Comparison of ENCODE assay signal across 8 cellular contexts in genomic region chr2:61536086-61536722, GRCh38. TPM values are rescaled to one million over a fixed set of nuclear protein-coding genes. Genes with fewer than 3 reads are reported as not detected.
DNase-seq lines count a peak whose midpoint lies in the region; ATAC-seq, FAIRE-seq and TF ChIP-seq lines count a peak whose summit lies in the region.

No MANE protein-coding gene starts in this region.

- CTCF ChIA-PET in A549 (lab: Yijun Ruan, JAX) = no interaction called here
- CTCF ChIA-PET in SK-N-SH (lab: Yijun Ruan, JAX) = no interaction called here

- H3K9me2 ChIP-seq in GM23338 (ENCODE audit: insufficient read depth) = no peaks in the 10 kb centered on the region
- no peaks in the 10 kb centered on the region for H3K9me2 ChIP-seq in SK-N-SH

- H2AFZ ChIP-seq in GM23338 = no peak overlapping the region
- no peak overlapping the region for H2AFZ ChIP-seq in SK-N-SH (ENCODE audit: low read depth)

- peak overlapping the region; percentile 100 for H3K27ac Mint-ChIP-seq in GM23338
- peak overlapping the region; percentile 97 for H3K27ac Mint-ChIP-seq in endodermal cell
- H3K27ac Mint-ChIP-seq in natural killer cell = peak overlapping the region; percentile 90 to 99

- H3K27ac ChIP-seq in A549 = peak overlapping the region; percentile 97 to 98
- peak overlapping the region; percentile 97 for H3K27ac ChIP-seq in GM23338 (ENCODE audit: low read depth)
- H3K27ac ChIP-seq in SK-N-SH (ENCODE audit: low read depth in 2 of 2, low read length in 1 of 2) = peak overlapping the region; percentile 91 to 96
- H3K27ac ChIP-seq in endodermal cell (ENCODE audit: low read depth, low read length) = peak overlapping the region; percentile 95

- peaks cover 65% of the 10 kb centered on the region for H3K79me2 ChIP-seq in GM23338 (replicated peaks; ENCODE audit: insufficient read depth)
- peaks cover 68% of the 10 kb centered on the region for H3K79me2 ChIP-seq in SK-N-SH (ENCODE audit: insufficient read depth)

- TF ChIP-seq RAD21 in A549 (conservative IDR thresholded peaks at IDR 0.05 in 1 of 2, IDR thresholded peaks at IDR 0.05 in 1 of 2) (no peak; a peak in 1 of 5 replicates), SK-N-SH (IDR thresholded peaks at IDR 0.05; ENCODE audit: low read length) (no peak)

- H4K20me1 ChIP-seq in GM23338 (replicated peaks; ENCODE audit: insufficient read depth) = peaks cover 44% of the 10 kb centered on the region
- peaks cover 57% of the 10 kb centered on the region for H4K20me1 ChIP-seq in SK-N-SH (ENCODE audit: insufficient read depth)

- peaks cover 11% of the 10 kb centered on the region for H3F3A ChIP-seq in GM23338 (replicated peaks; ENCODE audit: low read depth)
- H3F3A ChIP-seq in SK-N-SH (replicated peaks; ENCODE audit: insufficient read depth) = peaks cover 22% of the 10 kb centered on the region

- WGBS in A549 (ENCODE audit: missing lambda C conversion rate) = under 1% methylated on average over 20 of the region's 20 CpGs
- under 1% methylated on average over 20 of the region's 20 CpGs for WGBS in SK-N-SH (ENCODE audit: low lambda C conversion rate)
- WGBS in endodermal cell (ENCODE audit: insufficient coverage in 1 of 2, insufficient read length in 1 of 2), 2 experiments = 0% methylated on average over 5 to 20 of the region's 20 CpGs

- H3K36me3 Mint-ChIP-seq in GM23338 (ENCODE audit: low read depth) (peaks cover 54% of the 10 kb centered on the region), endodermal cell (ENCODE audit: low read depth) (peaks cover 29% of the 10 kb centered on the region), natural killer cell (peaks cover 7% of the 10 kb centered on the region)

- intact Hi-C loops in natural killer cell (cut with micrococcal nuclease) = loop anchor here (2.0 to 10.0 kb wide), 3 partner anchors 159 to 319 kb away; partner anchors contain the start of gene FAM161A

- peak overlapping the region; percentile 84 for H3K4me2 ChIP-seq in A549
- peak overlapping the region; percentile 77 for H3K4me2 ChIP-seq in GM23338
- H3K4me2 ChIP-seq in SK-N-SH = peak overlapping the region; percentile 74

- H3K4me3 ChIP-seq in A549 (peak overlapping the region; percentile 83), GM23338 (peak overlapping the region; percentile 82), SK-N-SH (ENCODE audit: low read depth in 2 of 2, low read length in 1 of 2) (peak overlapping the region; percentile 59 to 98), endodermal cell (ENCODE audit: low read length) (peak overlapping the region; percentile 100)

- ATAC-seq in A549 = peak in 1 of 2 experiments; percentile 2; a peak in 3 of 6 replicates
- no peak for ATAC-seq in GM23338
- no peak for ATAC-seq in natural killer cell

- H3K4me1 ChIP-seq in A549 (peaks cover 39% of the 10 kb centered on the region), GM23338 (ENCODE audit: insufficient read depth) (peaks cover 12% of the 10 kb centered on the region), SK-N-SH (ENCODE audit: control insufficient read depth in 1 of 2, insufficient read depth in 2 of 2, low read depth in 1 of 2, low read length in 1 of 2) (peaks cover 6 to 9% of the 10 kb centered on the region in 2 experiments; a peak in 3 of 4 replicates), endodermal cell (ENCODE audit: control insufficient read depth, insufficient read depth, low read length) (peaks cover 10% of the 10 kb centered on the region)

- TF ChIP-seq CTCF in A549 (IDR thresholded peaks at IDR 0.05) (no peak), GM23338 (conservative IDR thresholded peaks at IDR 0.05; ENCODE audit: low read depth in 2 of 2) (no peak), SK-N-SH (IDR thresholded peaks at IDR 0.05) (no peak), endodermal cell (conservative IDR thresholded peaks at IDR 0.05) (no peak), natural killer cell (IDR thresholded peaks at IDR 0.05) (no peak)

- H3K4me1 Mint-ChIP-seq in GM23338 = peaks cover 27% of the 10 kb centered on the region; the same call in 2 of the 3 replicates
- H3K4me1 Mint-ChIP-seq in endodermal cell = peaks cover 19% of the 10 kb centered on the region
- peaks cover 45 to 50% of the 10 kb centered on the region in 2 donors for H3K4me1 Mint-ChIP-seq in natural killer cell

- FAIRE-seq in A549 (lab: Jason Lieb, UNC) (no peak), RCC 7860 (lab: Jason Lieb, UNC) (no peak)

- H3K4me3 Mint-ChIP-seq in GM23338 = peak overlapping the region; percentile 98
- peak overlapping the region; percentile 89 for H3K4me3 Mint-ChIP-seq in endodermal cell
- H3K4me3 Mint-ChIP-seq in natural killer cell = peak overlapping the region; percentile 96

- H3K9me3 ChIP-seq in A549 = no peaks in the 10 kb centered on the region
- no peaks in the 10 kb centered on the region for H3K9me3 ChIP-seq in SK-N-SH
- no peaks in the 10 kb centered on the region for H3K9me3 ChIP-seq in endodermal cell (ENCODE audit: control insufficient read depth, low read length)

- H3K36me3 ChIP-seq in GM23338 (ENCODE audit: insufficient read depth) (peaks cover 6% of the 10 kb centered on the region; the same call in 1 of the 2 replicates), SK-N-SH (replicated peaks in 1 of 2; ENCODE audit: control insufficient read depth in 1 of 2, insufficient read depth in 2 of 2, low read length in 1 of 2) (peaks cover 14 to 22% of the 10 kb centered on the region in 2 experiments), endodermal cell (ENCODE audit: control insufficient read depth, insufficient read depth, low read length) (peaks cover 20% of the 10 kb centered on the region)

- TF ChIP-seq EP300 in A549 (IDR thresholded peaks at IDR 0.05) (no peak), SK-N-SH (IDR thresholded peaks at IDR 0.05; ENCODE audit: borderline replicate concordance in 1 of 2, low read depth in 1 of 2, low read length in 1 of 2) (no peak)

- POLR2A ChIA-PET in A549 (lab: Yijun Ruan, JAX) = interaction anchor here (0.9 to 3.9 kb wide), 3 partner anchors 100 to 256 kb away, joined by 3 to 32 read pairs (median 4); no protein-coding TSS in a partner anchor
- POLR2A ChIA-PET in SK-N-SH (lab: Yijun Ruan, JAX) = interaction anchor here (0.6 kb wide), 1 partner anchor 122 kb away, joined by 4 read pairs; no protein-coding TSS in a partner anchor

- TF ChIP-seq POLR2A in A549 (IDR thresholded peaks at IDR 0.05; ENCODE audit: low read length) = no peak

- H3K27me3 ChIP-seq in GM23338 (ENCODE audit: insufficient read depth) (no peaks in the 10 kb centered on the region), SK-N-SH (ENCODE audit: insufficient read depth) (no peaks in the 10 kb centered on the region), endodermal cell (ENCODE audit: control insufficient read depth, insufficient read depth, low read length, poor library complexity, severe bottlenecking) (no peaks in the 10 kb centered on the region)

- peaks cover 19% of the 10 kb centered on the region for H3K27me3 Mint-ChIP-seq in GM23338 (ENCODE audit: insufficient read depth, low read depth, poor library complexity)
- H3K27me3 Mint-ChIP-seq in endodermal cell (ENCODE audit: insufficient read depth) = no peaks in the 10 kb centered on the region
- H3K27me3 Mint-ChIP-seq in natural killer cell (ENCODE audit: low read depth in 2 of 2) = no peaks in the 10 kb centered on the region

- H3K9ac ChIP-seq in SK-N-SH = peak overlapping the region; percentile 97
- peak overlapping the region; percentile 96 for H3K9ac ChIP-seq in endodermal cell (ENCODE audit: extremely low read depth, low read length, poor library complexity, severe bottlenecking)

- DNase-seq in A549 (ENCODE audit: low read depth in 1 of 2, low spot score in 1 of 2) (peak in 1 of 2 experiments; percentile 30), GM23338 (ENCODE audit: low spot score) (no peak), SK-N-SH (peak; percentile 10), endodermal cell (peak; percentile 49), natural killer cell (no peak), RCC 7860 (ENCODE audit: low spot score) (no peak), 8988T (no peak)
- DNase-seq in activated effector memory CD4-positive, alpha-beta T cell treated with anti-CD3 and anti-CD28 coated beads, Interleukin-2, amount 50 U/mL, for 16 hours = no peak

- H3K9me3 Mint-ChIP-seq in GM23338 (peaks cover 12% of the 10 kb centered on the region), endodermal cell (no peaks in the 10 kb centered on the region), natural killer cell (no peaks in the 10 kb centered on the region)

TF ChIP-seq in A549, 52 proteins besides CTCF, POLR2A, EP300 and RAD21 (continues in another document):
- peak; percentile 59; the same call in 1 of the 2 replicates for TF ChIP-seq MAZ (IDR thresholded peaks at IDR 0.05; ENCODE audit: borderline replicate concordance, low read depth, low read length)
- TF ChIP-seq BHLHE40 (IDR thresholded peaks at IDR 0.05; ENCODE audit: low read depth, low read length) = no peak
- TF ChIP-seq CEBPB (IDR thresholded peaks at IDR 0.05) = 0 out of 4 replicates have a peak, but pooled peaks of 1 of the 2 experiments have one; percentile 5

TF ChIP-seq in GM23338, 12 proteins besides CTCF, POLR2A, EP300 and RAD21 (continues in another document):
- TF ChIP-seq NANOG (IDR thresholded peaks at IDR 0.05; ENCODE audit: borderline replicate concordance) = no peak
- TF ChIP-seq POLR2AphosphoS5 (IDR thresholded peaks at IDR 0.05; ENCODE audit: low read depth) = no peak
- no peak for TF ChIP-seq EZH2phosphoT487 (IDR thresholded peaks at IDR 0.05; ENCODE audit: unreplicated experiment)
- no peak for TF ChIP-seq CREB1 (CRISPR knock-in tag; IDR thresholded peaks at IDR 0.05; ENCODE audit: low read depth)
- no peak for TF ChIP-seq JUNB (IDR thresholded peaks at IDR 0.05; ENCODE audit: unreplicated experiment)

TF ChIP-seq in SK-N-SH, 30 proteins besides CTCF, POLR2A, EP300 and RAD21:
- TF ChIP-seq FOSL2 (IDR thresholded peaks at IDR 0.05; ENCODE audit: borderline replicate concordance, low read depth) = no peak
- peak; percentile 50; the same call in 1 of the 2 replicates for TF ChIP-seq YY1 (IDR thresholded peaks at IDR 0.05; ENCODE audit: low read depth)
- TF ChIP-seq CHD2 (IDR thresholded peaks at IDR 0.05; ENCODE audit: low read length, partially characterized antibody) = no peak
TF ChIP-seq in SK-N-SH: peak in this region for 1.

RNA-seq across cellular contexts. Expression of gene XPO1, which starts 2.0 kb away (rescaled TPM):
- polyA plus RNA-seq in A549 (2011; rRNA removed) (173 and 216 TPM in 2 replicates), A549 (2017; fragmentation: RNase III; extraction: RNeasy Plus Mini Kit Qiagen cat#74134 plus additional on column Dnase treatment) (152 to 154 TPM (median 153 TPM) in 3 replicates), GM23338 (2016; fragmentation: Nextera tagmentation; extraction: Ambion mirVana) (98.9 and 115 TPM in 2 replicates), SK-N-SH (2012; rRNA removed) (61.0 and 73.3 TPM in 2 replicates)
- 52.6 and 56.2 TPM in 2 replicates for polyA plus RNA-seq in A549 (2012; cell fraction: cytosol; rRNA removed)
- 41.9 and 72.3 TPM in 2 replicates for polyA plus RNA-seq in A549 (2012; cell fraction: nucleus; rRNA removed)
- polyA minus RNA-seq in A549 (2011; rRNA and poly(A)+ RNA removed) = 77.7 and 97.4 TPM in 2 replicates
- 479 and 485 TPM in 2 replicates for total RNA-seq in GM23338 (2014; rRNA removed; shearing (Covaris generic))
- polyA plus RNA-seq in SK-N-SH (2012; cell fraction: cytosol; rRNA removed) = 63.0 and 66.3 TPM in 2 replicates
- polyA plus RNA-seq in SK-N-SH (2012; cell fraction: nucleus; rRNA removed) = 70.3 and 179 TPM in 2 replicates
- total RNA-seq in endodermal cell (100 to 1,000 TPM; 264 to 315 TPM), natural killer cell (100 to 1,000 TPM; 120 to 157 (median 137) TPM)
- 236 TPM for polyA plus RNA-seq in endodermal cell (2013, experiment 1 of 2)
- 213 TPM for polyA plus RNA-seq in endodermal cell (2013, experiment 2 of 2)

Comparison
In these comparisons a context has a peak if more than half of its experiments do, and no peak if none do; other contexts are left out.
1. DNase-seq: peak in SK-N-SH (single experiment) and endodermal cell (single experiment); none in GM23338 (single experiment), natural killer cell (single experiment), activated effector memory CD4-positive, alpha-beta T cell treated with anti-CD3 and anti-CD28 coated beads, Interleukin-2, amount 50 U/mL, for 16 hours (single experiment), RCC 7860 (single experiment) and 8988T (single experiment).
2. Of the 12 proteins assayed by ChIP-seq in both A549 and SK-N-SH: peak only in A549: PBX3; only in SK-N-SH: none; in both: none; in neither: 11.
3. Peak in every context shown above with its lines, with median percentiles within 50 percentile points of each other: H3K27ac ChIP-seq, H3K4me2 ChIP-seq, H3K4me3 ChIP-seq, H3K27ac Mint-ChIP-seq and H3K4me3 Mint-ChIP-seq.